In the genomic region with DNA sequence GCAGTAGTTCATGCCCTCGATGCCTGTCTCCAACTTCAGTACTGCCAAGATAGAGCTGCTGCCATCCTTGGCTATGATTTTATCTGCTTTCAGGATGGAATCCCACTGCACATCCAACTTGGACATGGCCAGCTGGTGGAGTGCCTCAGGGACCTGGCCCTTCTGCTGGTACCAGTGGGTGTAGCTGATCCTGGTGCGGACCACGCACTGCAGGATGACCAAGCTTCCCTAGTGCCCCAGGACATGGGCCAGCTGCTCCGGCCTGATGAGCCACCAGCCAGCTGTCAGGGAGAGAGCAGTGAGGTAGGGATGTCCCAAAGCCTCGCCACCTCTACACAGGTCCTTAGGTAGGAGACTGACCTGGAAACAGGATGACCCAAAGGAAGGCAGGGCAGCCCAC, we compare ENCODE assay signal across 1 cellular context.
TF ChIP-seq lines count a peak whose summit lies in the region.

No MANE protein-coding gene starts in this region.

TF ChIP-seq in H1, 55 proteins besides CTCF, POLR2A, EP300 and RAD21 (continued from another document):
- TF ChIP-seq TEAD4 (IDR thresholded peaks at IDR 0.05; ENCODE audit: low read depth, low read length) (no peak), SUZ12 (IDR thresholded peaks at IDR 0.05; ENCODE audit: low read length) (no peak), BACH1 (IDR thresholded peaks at IDR 0.05; ENCODE audit: low read length) (no peak), EGR1 (IDR thresholded peaks at IDR 0.05; ENCODE audit: borderline replicate concordance, low read depth, low read length) (no peak), JUN (IDR thresholded peaks at IDR 0.05; ENCODE audit: low read depth, low read length) (no peak), PHF8 (conservative IDR thresholded peaks at IDR 0.05; ENCODE audit: low read depth, low read length) (no peak), HDAC6 (IDR thresholded peaks at IDR 0.05; ENCODE audit: low read depth, low read length) (no peak), RXRA (IDR thresholded peaks at IDR 0.05; ENCODE audit: insufficient read depth, low read depth, low read length) (no peak), BRCA1 (IDR thresholded peaks at IDR 0.05; ENCODE audit: low read depth, low read length) (no peak), POU5F1 (IDR thresholded peaks at IDR 0.05; ENCODE audit: low read depth, low read length) (no peak)
- TF ChIP-seq, protein P1, sequence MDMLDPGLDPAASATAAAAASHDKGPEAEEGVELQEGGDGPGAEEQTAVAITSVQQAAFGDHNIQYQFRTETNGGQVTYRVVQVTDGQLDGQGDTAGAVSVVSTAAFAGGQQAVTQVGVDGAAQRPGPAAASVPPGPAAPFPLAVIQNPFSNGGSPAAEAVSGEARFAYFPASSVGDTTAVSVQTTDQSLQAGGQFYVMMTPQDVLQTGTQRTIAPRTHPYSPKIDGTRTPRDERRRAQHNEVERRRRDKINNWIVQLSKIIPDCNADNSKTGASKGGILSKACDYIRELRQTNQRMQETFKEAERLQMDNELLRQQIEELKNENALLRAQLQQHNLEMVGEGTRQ (IDR thresholded peaks at IDR 0.05; ENCODE audit: low read length): no peak
